ENCODE assay signal across 11 cellular contexts in the genomic region with DNA sequence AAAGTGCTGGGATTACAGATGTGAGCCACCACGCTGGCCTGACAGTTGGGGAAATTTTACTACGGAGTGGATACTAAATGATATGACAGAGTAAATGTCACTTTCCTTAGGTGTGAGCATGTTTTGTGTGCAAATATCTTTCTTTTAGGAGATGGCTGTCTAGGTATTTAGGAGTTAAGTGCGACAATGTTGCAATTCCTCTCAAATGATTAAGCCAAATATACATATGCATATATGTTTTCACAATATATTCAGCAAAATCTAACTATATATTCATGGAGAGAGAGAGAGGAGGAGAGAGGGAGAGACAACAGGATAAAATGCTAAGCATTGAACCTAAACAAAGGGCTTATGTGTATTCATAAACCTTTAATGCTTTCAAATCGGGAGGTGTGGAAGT.
"Had no signal": no experiment of that assay in that cellular context is flagged by ENCODE, and none has a peak within 500 bp of the region (broad histone marks: within the 10 kb centered on the region; RNA-seq: fewer than 3 reads in every experiment).

No MANE protein-coding gene starts in this region.

- H3K27ac ChIP-seq: GM23248 had no signal

- H3K4me2 ChIP-seq: GM23338 had no signal

- H3K27ac Mint-ChIP-seq: GM23338, H9, HFFc6 had no signal

- FAIRE-seq: H1, H54 had no signal

- H3K9me3 ChIP-seq: HAP-1 had no signal

- H3K9ac ChIP-seq: GM23248 had no signal

- H2AFZ ChIP-seq: GM23248, GM23338 had no signal

- H3K4me3 Mint-ChIP-seq: GM23338, H9, HFFc6 had no signal

- ATAC-seq: GM23338, HCT116 had no signal

- H3K4me3 ChIP-seq: GM23248, GM23338, HAP-1 had no signal

- H3K9me3 Mint-ChIP-seq: GM23338, H9, HFFc6 had no signal

- DNase-seq: GM23248, GOT3, H7, H9, HCEC 1CT, HFFc6 had no signal
